In the genomic region with DNA sequence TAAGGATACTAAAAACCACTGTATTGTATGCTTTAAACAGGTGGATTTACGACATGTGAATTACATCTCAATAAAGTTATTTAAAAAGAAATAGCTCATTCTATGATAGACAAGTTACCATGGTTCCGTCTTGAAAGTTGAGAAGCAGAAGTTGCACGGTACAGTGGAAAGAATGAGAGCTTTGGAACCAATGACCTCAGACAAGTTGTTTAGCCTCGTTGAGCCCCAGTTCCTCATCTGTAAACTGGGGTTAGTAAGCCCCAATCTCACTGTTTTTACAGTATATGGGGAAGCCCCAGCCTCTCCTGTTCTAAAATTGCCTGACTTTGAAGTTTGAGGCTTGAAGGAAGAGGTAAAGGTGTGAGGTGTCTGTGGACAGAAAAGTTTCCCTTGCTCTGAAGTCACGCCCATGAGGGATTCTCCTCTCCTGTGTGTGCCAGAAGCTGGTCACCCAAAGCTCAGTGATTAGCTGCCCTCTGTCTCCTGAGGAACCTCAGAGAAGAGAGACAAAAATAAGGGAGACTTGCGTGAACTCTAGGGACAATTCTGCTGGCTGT, we compare ENCODE assay signal across 8 cellular contexts. TPM values are rescaled to one million over a fixed set of nuclear protein-coding genes. Genes with fewer than 3 reads are reported as not detected.
DNase-seq lines count a peak whose midpoint lies in the region; ATAC-seq and TF ChIP-seq lines count a peak whose summit lies in the region.

No MANE protein-coding gene starts in this region.

- H3K9me3 Mint-ChIP-seq in T-cell = no peaks in the 10 kb centered on the region

- intact Hi-C loops in lower lobe of right lung (cut with DNase I) = no loop called here

- POLR2A ChIA-PET in T-cell (lab: Charles Lee) = interaction anchor here (0.6 to 1.6 kb wide), 4 partner anchors 15 to 1908 kb away, joined by 3 to 9 read pairs (median 4); a partner anchor contains a TSS

- ATAC-seq in GM19035 (IDR thresholded peaks at IDR 0.05; ENCODE audit: unreplicated experiment) (peak; percentile 90), HG02970 (IDR thresholded peaks at IDR 0.05; ENCODE audit: low FRiP score, unreplicated experiment) (peak; percentile 74), T-cell (replicated peaks in 1 of 4) (peak; percentile 58 to 98 (median 82)), lower lobe of right lung (peak; percentile 59 to 76)

- DNase-seq in T-cell (peak in 20 of 34 experiments; percentile 5 to 40 (median 20)), lower lobe of right lung (no peak), NCI-H345 treated with DMSO at 0.1 percent for 48 hours (lab: John Stamatoyannopoulos, UW; ENCODE audit: unreplicated experiment) (no peak), hepatic stellate cell (ENCODE audit: low spot score) (no peak), RKO (ENCODE audit: low spot score) (no peak)
- no peak for DNase-seq in effector CD8-positive, alpha-beta T cell (lab: John Stamatoyannopoulos, UW)

- peaks cover 34 to 43% (median 36%) of the 10 kb centered on the region in 3 donors for H3K4me1 Mint-ChIP-seq in T-cell

- peak overlapping the region in 1 of 2 donors; percentile 62 for H3K27ac Mint-ChIP-seq in T-cell

- no peaks in the 10 kb centered on the region for H3K9me3 ChIP-seq in lower lobe of right lung

- no peaks in the 10 kb centered on the region for H3K36me3 ChIP-seq in lower lobe of right lung

- peak overlapping the region in 2 of 3 donors; percentile 10 to 25 for H3K4me3 Mint-ChIP-seq in T-cell

- no peak overlapping the region for H3K27ac ChIP-seq in lower lobe of right lung

- CTCF ChIA-PET in T-cell (lab: Charles Lee) = interaction anchor here in 1 of 2 donors (0.6 to 3.5 kb wide), 3 partner anchors 15 to 605 kb away, joined by 3 to 23 read pairs (median 6); a partner anchor contains a TSS

- H3K36me3 Mint-ChIP-seq in T-cell = peaks cover 7% of the 10 kb centered on the region

- TF ChIP-seq CTCF in lower lobe of right lung (IDR thresholded peaks at IDR 0.05) = no peak

- H3K27me3 ChIP-seq in lower lobe of right lung (ENCODE audit: low read depth) = no peaks in the 10 kb centered on the region

- H3K27me3 Mint-ChIP-seq in T-cell = no peaks in the 10 kb centered on the region

- H3K4me1 ChIP-seq in lower lobe of right lung = no peaks in the 10 kb centered on the region

- no peak overlapping the region for H3K4me3 ChIP-seq in lower lobe of right lung

RNA-seq across cellular contexts. Expression of a gene that starts 10.0 kb away (rescaled TPM):
- total RNA-seq in T-cell (10 to 100 TPM in 1 of 5 donors, 1 to 10 TPM in 4; 5.5 to 10.4 (median 7.8) TPM), lower lobe of right lung (4.0 TPM)

RNA-seq across cellular contexts. Expression of a gene that starts 32.9 kb away (rescaled TPM):
- 10 to 100 TPM; 16.1 to 17.4 (median 16.5) TPM for total RNA-seq in T-cell
- total RNA-seq in lower lobe of right lung = 10.3 TPM

RNA-seq across cellular contexts. Expression of a gene that starts 36.3 kb away (rescaled TPM):
- total RNA-seq in T-cell (10 to 100 TPM; 28.7 to 65.4 (median 31.7) TPM), lower lobe of right lung (37.8 TPM)

Comparison
In these comparisons a context has a peak if more than half of its experiments do, and no peak if none do; other contexts are left out.
1. DNase-seq: peak in T-cell (20 of 34); none in lower lobe of right lung (single experiment), NCI-H345 treated with DMSO at 0.1 percent for 48 hours (single experiment), hepatic stellate cell (single experiment), RKO (single experiment) and effector CD8-positive, alpha-beta T cell (single experiment).
2. Peak in every context shown above with its lines, with median percentiles within 50 percentile points of each other: ATAC-seq.